ENCODE assay signal across 18 cellular contexts in the genomic region with DNA sequence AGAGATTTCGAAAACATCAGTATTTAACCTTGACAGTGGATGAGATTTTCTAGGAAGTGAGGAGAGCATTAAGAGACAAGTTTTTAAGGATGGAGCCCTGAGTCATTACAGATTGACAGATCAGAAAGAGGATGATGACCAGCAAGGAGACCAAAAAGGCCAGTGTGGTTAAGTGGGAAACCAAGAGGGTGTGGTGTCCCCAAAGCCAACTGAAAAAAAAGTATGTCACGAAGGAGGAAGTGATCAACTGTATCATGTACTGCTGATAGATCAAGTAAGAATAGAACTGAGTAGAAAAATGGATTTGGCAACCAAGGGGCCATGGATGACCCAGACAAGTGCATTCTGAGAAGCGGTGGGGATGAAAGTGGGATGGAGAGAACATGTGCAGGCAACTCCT.
"Had no signal": no experiment of that assay in that cellular context is flagged by ENCODE, and none has a peak within 500 bp of the region (broad histone marks: within the 10 kb centered on the region; RNA-seq: fewer than 3 reads in every experiment).

No MANE protein-coding gene starts in this region.

- H3K4me1 Mint-ChIP-seq: activated naive CD4-positive, alpha-beta T cell treated with anti-CD3 and anti-CD28 coated beads, Interleukin-2, amount 50 U/mL, for 24 hours; central memory CD8-positive, alpha-beta T cell had no signal

- DNase-seq: activated CD4-positive, alpha-beta T cell treated with anti-CD3 and anti-CD28 coated beads for 48 hours; activated CD8-positive, alpha-beta memory T cell treated with anti-CD3 and anti-CD28 coated beads for 24 hours; activated effector memory CD4-positive, alpha-beta T cell treated with Interleukin-2 at 50 U/mL for 16 hours; amygdala; cortex of kidney; effector memory CD4-positive, alpha-beta T cell; left lung; occipital lobe; right cardiac atrium; stimulated activated naive CD4-positive, alpha-beta T cell treated with Interleukin-2 at 50 U/mL for 16 hours had no signal

- H3K36me3 Mint-ChIP-seq: activated naive CD4-positive, alpha-beta T cell treated with anti-CD3 and anti-CD28 coated beads, Interleukin-2, amount 50 U/mL, for 24 hours; brain; type B pancreatic cell had no signal

- H3K27ac Mint-ChIP-seq: activated naive CD4-positive, alpha-beta T cell treated with anti-CD3 and anti-CD28 coated beads, Interleukin-2, amount 50 U/mL, for 24 hours; natural killer cell treated with Interleukin-12 subunit alpha and Interleukin-12 subunit beta and Interleukin-15 and Interleukin-18, amount 100 ng/mL, for 72 hours; progenitor cell of endocrine pancreas; type B pancreatic cell; WTC11 had no signal

- ATAC-seq: gastroesophageal sphincter, left lung, right cardiac atrium, WTC11 had no signal

- H3K27me3 Mint-ChIP-seq: activated naive CD4-positive, alpha-beta T cell treated with anti-CD3 and anti-CD28 coated beads, Interleukin-2, amount 50 U/mL, for 24 hours; central memory CD8-positive, alpha-beta T cell; natural killer cell treated with Interleukin-12 subunit alpha and Interleukin-12 subunit beta and Interleukin-15 and Interleukin-18, amount 100 ng/mL, for 72 hours; progenitor cell of endocrine pancreas; type B pancreatic cell had no signal

- H3K4me3 Mint-ChIP-seq: activated naive CD4-positive, alpha-beta T cell treated with anti-CD3 and anti-CD28 coated beads, Interleukin-2, amount 50 U/mL, for 24 hours; brain; central memory CD8-positive, alpha-beta T cell; natural killer cell treated with Interleukin-12 subunit alpha and Interleukin-12 subunit beta and Interleukin-15 and Interleukin-18, amount 100 ng/mL, for 72 hours; type B pancreatic cell; WTC11 had no signal
